Comparison of ENCODE assay signal across 10 cellular contexts in the genomic region with DNA sequence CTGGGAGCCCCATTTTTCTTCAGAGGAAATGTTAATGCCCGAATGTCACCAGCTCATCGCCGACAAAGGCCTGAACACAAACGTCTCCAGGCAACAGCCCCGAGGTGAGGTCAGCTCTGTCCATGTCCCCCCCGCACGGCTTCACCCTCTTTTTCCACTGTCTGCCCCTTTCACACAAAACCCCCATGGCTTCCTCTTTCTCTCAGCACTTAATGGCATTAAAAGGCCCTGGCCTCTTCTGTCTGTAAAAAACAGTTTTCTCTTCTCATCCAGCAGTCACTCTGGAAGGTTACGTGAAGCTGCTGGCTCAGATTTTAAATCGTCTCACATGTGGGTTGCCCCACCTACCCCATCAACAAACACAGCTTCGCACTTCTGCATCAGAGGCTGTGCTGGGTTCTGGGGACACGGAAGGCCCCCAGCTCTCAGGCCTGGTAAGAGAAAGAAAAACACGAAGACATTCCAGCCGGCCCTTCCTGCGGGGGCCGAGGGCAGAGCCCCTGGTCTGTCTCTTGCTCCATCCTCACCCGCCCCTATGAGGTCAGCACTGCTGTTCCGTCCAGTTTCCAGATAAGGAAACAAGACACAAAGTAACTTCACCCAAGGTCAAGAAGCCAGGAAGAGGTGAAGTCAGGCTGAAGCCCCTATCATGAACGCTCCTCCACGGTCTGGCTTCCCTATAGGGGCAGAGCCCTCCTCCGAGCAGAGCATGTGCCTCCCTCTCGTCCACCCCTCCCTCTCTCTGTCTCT.
DNase-seq lines count a peak whose midpoint lies in the region; ATAC-seq and TF ChIP-seq lines count a peak whose summit lies in the region.
"Had no signal": no experiment of that assay in that cellular context is flagged by ENCODE, and none has a peak within 500 bp of the region (broad histone marks: within the 10 kb centered on the region; RNA-seq: fewer than 3 reads in every experiment).

No MANE protein-coding gene starts in this region.

- no peak overlapping the region for H4K91ac ChIP-seq in trophoblast cell (ENCODE audit: low read depth, low read length)

- H3K27ac Mint-ChIP-seq in activated T-helper 17 cell treated with anti-CD3 and anti-CD28 coated beads, Interleukin-2, amount 50 U/mL, for 72 hours: peak overlapping the region; percentile 50

- H3K27ac ChIP-seq in DND-41 (ENCODE audit: low read length): peak overlapping the region; percentile 93
- H3K27ac ChIP-seq in trophoblast cell (ENCODE audit: low read depth, low read length): no peak overlapping the region

- H3K9me3 Mint-ChIP-seq in activated T-helper 17 cell treated with anti-CD3 and anti-CD28 coated beads, Interleukin-2, amount 50 U/mL, for 72 hours: no peaks in the 10 kb centered on the region

- no peak overlapping the region for H3K14ac ChIP-seq in trophoblast cell (ENCODE audit: low read length)

- H3K36me3 ChIP-seq in DND-41 (ENCODE audit: insufficient read depth, low read length) (peaks cover 30% of the 10 kb centered on the region), trophoblast cell (ENCODE audit: control insufficient read depth in 1 of 2, insufficient read depth in 2 of 2, low read length in 2 of 2) (no peaks in the 10 kb centered on the region)

- no peaks in the 10 kb centered on the region for H3K79me1 ChIP-seq in trophoblast cell (ENCODE audit: low read length)

- H3K79me2 ChIP-seq in DND-41 (ENCODE audit: insufficient read depth, low read length) (peaks cover 93% of the 10 kb centered on the region), trophoblast cell (ENCODE audit: control insufficient read depth, insufficient read depth, low read length, poor library complexity) (peaks cover 1% of the 10 kb centered on the region)

- H4K12ac ChIP-seq in trophoblast cell (ENCODE audit: low read depth, low read length): no peak overlapping the region

- H2BK5ac ChIP-seq in trophoblast cell (ENCODE audit: low read depth, low read length, poor library complexity): peak overlapping the region; percentile 22

- H3K4me1 Mint-ChIP-seq in activated T-helper 17 cell treated with anti-CD3 and anti-CD28 coated beads, Interleukin-2, amount 50 U/mL, for 72 hours: peaks cover 21% of the 10 kb centered on the region

- H2AK5ac ChIP-seq in trophoblast cell (ENCODE audit: low read length): no peak overlapping the region

- H2BK120ac ChIP-seq in trophoblast cell (ENCODE audit: insufficient read depth, low read length, poor library complexity): no peak overlapping the region

- DNase-seq in DND-41 (no peak), foreskin fibroblast (peak; percentile 26 to 52), trophoblast cell (peak in 1 of 2 donors; percentile 14), NCI-H524 (lab: John Stamatoyannopoulos, UW) (no peak), GM03348 (ENCODE audit: low spot score) (no peak), SW 1271 (lab: John Stamatoyannopoulos, UW) (no peak)
- DNase-seq: mammary epithelial cell had no signal

- no peak overlapping the region for H2BK12ac ChIP-seq in trophoblast cell (ENCODE audit: low read length)

- H3K4me1 ChIP-seq in DND-41 (ENCODE audit: insufficient read depth, low read length): peaks cover 93% of the 10 kb centered on the region
- H3K4me1 ChIP-seq in trophoblast cell (ENCODE audit: control insufficient read depth in 1 of 2, insufficient read depth in 2 of 2, low read length in 2 of 2): peaks cover 5 to 9% of the 10 kb centered on the region in 2 experiments

- H4K8ac ChIP-seq in trophoblast cell (ENCODE audit: low read depth, low read length): no peak overlapping the region

- ATAC-seq in DND-41 (ENCODE audit: insufficient read depth, low read depth): no peak
- ATAC-seq in activated T-helper 17 cell treated with anti-CD3 and anti-CD28 coated beads, Interleukin-2, amount 50 U/mL, for 72 hours (replicated peaks): no peak
- no peak for ATAC-seq in HG02840 (IDR thresholded peaks at IDR 0.05; ENCODE audit: low FRiP score, unreplicated experiment)
- ATAC-seq: Panc1 had no signal

- H3K4me2 ChIP-seq in DND-41 (ENCODE audit: insufficient read depth, low read length): peak overlapping the region; percentile 57
- no peak overlapping the region for H3K4me2 ChIP-seq in trophoblast cell (ENCODE audit: low read length)

- H2AFZ ChIP-seq in DND-41 (ENCODE audit: low read depth, low read length): no peak overlapping the region
- no peak overlapping the region for H2AFZ ChIP-seq in trophoblast cell (ENCODE audit: insufficient read depth, low read length, poor library complexity)

- H3K27me3 ChIP-seq in DND-41 (ENCODE audit: insufficient read depth, low read length, poor library complexity): no peaks in the 10 kb centered on the region
- no peaks in the 10 kb centered on the region for H3K27me3 ChIP-seq in trophoblast cell (ENCODE audit: insufficient read depth, low read length)

- H3K4ac ChIP-seq in trophoblast cell (ENCODE audit: low read depth, low read length): no peak overlapping the region

- TF ChIP-seq CTCF in DND-41 (IDR thresholded peaks at IDR 0.05; ENCODE audit: borderline replicate concordance, extremely low read depth, low read length, poor library complexity, severe bottlenecking) (no peak), foreskin fibroblast (IDR thresholded peaks at IDR 0.05; ENCODE audit: low read depth, low read length) (no peak)

- no peaks in the 10 kb centered on the region for H3K27me3 Mint-ChIP-seq in activated T-helper 17 cell treated with anti-CD3 and anti-CD28 coated beads, Interleukin-2, amount 50 U/mL, for 72 hours

- peaks cover 38% of the 10 kb centered on the region for H3K36me3 Mint-ChIP-seq in activated T-helper 17 cell treated with anti-CD3 and anti-CD28 coated beads, Interleukin-2, amount 50 U/mL, for 72 hours (ENCODE audit: low read depth)

- H3K9me3 ChIP-seq in DND-41 (ENCODE audit: insufficient read depth, low read length, severe bottlenecking) (no peaks in the 10 kb centered on the region), trophoblast cell (ENCODE audit: insufficient read depth, low read depth, low read length) (no peaks in the 10 kb centered on the region)

- peak overlapping the region; percentile 27 for H3K18ac ChIP-seq in trophoblast cell (ENCODE audit: low read length)

- H4K20me1 ChIP-seq in DND-41 (ENCODE audit: insufficient read depth, low read length): peaks cover 5% of the 10 kb centered on the region; the same call in 1 of the 2 replicates

- no peak overlapping the region for H3K4me3 Mint-ChIP-seq in activated T-helper 17 cell treated with anti-CD3 and anti-CD28 coated beads, Interleukin-2, amount 50 U/mL, for 72 hours

- WGBS in trophoblast cell (ENCODE audit: extremely low coverage, insufficient coverage, insufficient read length): no CpG with 5 or more reads among the region's 21 CpGs

- H3K23ac ChIP-seq in trophoblast cell (ENCODE audit: low read length): peak overlapping the region; percentile 44

- peak overlapping the region; percentile 48 for H3K9ac ChIP-seq in DND-41 (ENCODE audit: low read depth, low read length)
- no peak overlapping the region for H3K9ac ChIP-seq in trophoblast cell (ENCODE audit: low read length)

- H3K4me3 ChIP-seq in DND-41 (ENCODE audit: low read depth in 1 of 2, low read length in 2 of 2) (no peak overlapping the region), foreskin fibroblast (ENCODE audit: low read depth in 1 of 2, low read length in 2 of 2) (no peak overlapping the region), trophoblast cell (ENCODE audit: low read depth, low read length) (no peak overlapping the region)

Comparison
In these comparisons a context has a peak if more than half of its experiments do, and no peak if none do; other contexts are left out.
1. DNase-seq: peak in foreskin fibroblast (2 of 2); none in DND-41 (single experiment), NCI-H524 (0 of 2), GM03348 (single experiment) and SW 1271 (0 of 2).